Comparison of ENCODE assay signal across 22 cellular contexts in the genomic region with DNA sequence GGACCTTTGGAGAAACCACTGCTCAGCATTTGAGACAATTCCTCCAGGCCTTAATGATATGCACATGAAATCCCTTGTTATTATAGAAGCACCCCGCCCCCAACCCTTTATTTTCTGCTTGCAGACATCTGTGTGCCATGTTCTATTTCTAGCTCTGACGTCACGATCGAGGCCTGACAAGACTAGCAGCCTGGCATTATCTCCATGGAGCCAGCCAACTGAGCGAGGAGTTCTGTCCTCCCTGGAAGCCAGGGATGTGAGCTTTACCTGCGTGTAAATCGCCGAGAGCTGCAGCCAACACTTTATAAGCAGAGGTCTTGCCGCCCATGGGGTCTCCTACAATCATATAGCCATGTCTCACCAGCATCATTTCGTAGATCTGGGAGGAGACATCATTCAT.
DNase-seq lines count a peak whose midpoint lies in the region; ATAC-seq and TF ChIP-seq lines count a peak whose summit lies in the region.
"Had no signal": no experiment of that assay in that cellular context is flagged by ENCODE, and none has a peak within 500 bp of the region (broad histone marks: within the 10 kb centered on the region; RNA-seq: fewer than 3 reads in every experiment).

No MANE protein-coding gene starts in this region.

- no peaks in the 10 kb centered on the region for H3K27me3 ChIP-seq in neural progenitor cell
- no peaks in the 10 kb centered on the region for H3K27me3 ChIP-seq in brain microvascular endothelial cell (replicated peaks)
- H3K27me3 ChIP-seq: Peyer's patch had no signal

- no peak overlapping the region for H3K4me2 ChIP-seq in neural progenitor cell
- H3K4me2 ChIP-seq: KMS-11 had no signal

- H3K27me3 Mint-ChIP-seq in neural progenitor cell (ENCODE audit: insufficient read depth, low read depth), result peaks cover 6% of the 10 kb centered on the region

- peak overlapping the region; percentile 19 for H3K27ac Mint-ChIP-seq in neural progenitor cell
- H3K27ac Mint-ChIP-seq: activated CD8-positive, alpha-beta memory T cell treated with anti-CD3 and anti-CD28 coated beads, Interleukin-2, amount 10 ng/mL, durations not matched to agents 7 days and 5 days; activated T-helper 2 cell treated with anti-CD3 and anti-CD28 coated beads, Interferon-gamma antibody, Interleukin-2, Interleukin-4, amounts not matched to agents 10 μg/mL and 5 μg/mL and 100 μg/mL, durations not matched to agents 14 hours and 24 hours and 36 hours; CD4-positive, CD25-positive, alpha-beta regulatory T cell; dendritic cell treated with granulocyte-macrophage colony-stimulating factor and Interleukin-4, amounts not matched to agents 40 ng/mL and 50 ng/mL, for 4 days; stimulated activated naive B cell treated with anti-CD40 and anti-IgM and Interleukin-4, amounts not matched to agents 10 μg/mL and 1 μg/mL and 100 μg/mL, for 72 hours had no signal

- peaks cover 4% of the 10 kb centered on the region for H3K4me1 Mint-ChIP-seq in neural progenitor cell
- H3K4me1 Mint-ChIP-seq: activated CD8-positive, alpha-beta memory T cell treated with anti-CD3 and anti-CD28 coated beads, Interleukin-2, amount 10 ng/mL, durations not matched to agents 7 days and 5 days; CD4-positive, CD25-positive, alpha-beta regulatory T cell; stimulated activated naive B cell treated with anti-CD40 and anti-IgM and Interleukin-4, amounts not matched to agents 10 μg/mL and 1 μg/mL and 100 μg/mL, for 72 hours had no signal

- TF ChIP-seq CTCF in neural progenitor cell (IDR thresholded peaks at IDR 0.05), result no peak
- no peak for TF ChIP-seq CTCF in brain microvascular endothelial cell (IDR thresholded peaks at IDR 0.05; ENCODE audit: low read depth, low read length, missing control alignments)

- no peak overlapping the region for H3K9ac ChIP-seq in neural progenitor cell
- H3K9ac ChIP-seq: KMS-11 had no signal

- no peak overlapping the region for H3K27ac ChIP-seq in neural progenitor cell
- H3K27ac ChIP-seq in brain microvascular endothelial cell, result no peak overlapping the region
- H3K27ac ChIP-seq: foreskin keratinocyte, KMS-11, Peyer's patch had no signal

- H3K4me1 ChIP-seq in neural progenitor cell, result no peaks in the 10 kb centered on the region
- H3K4me1 ChIP-seq: foreskin keratinocyte, Peyer's patch had no signal

- no peaks in the 10 kb centered on the region for H3K9me3 Mint-ChIP-seq in neural progenitor cell
- H3K9me3 Mint-ChIP-seq: activated T-helper 2 cell treated with anti-CD3 and anti-CD28 coated beads, Interferon-gamma antibody, Interleukin-2, Interleukin-4, amounts not matched to agents 10 μg/mL and 5 μg/mL and 100 μg/mL, durations not matched to agents 14 hours and 24 hours and 36 hours; dendritic cell treated with granulocyte-macrophage colony-stimulating factor and Interleukin-4, amounts not matched to agents 40 ng/mL and 50 ng/mL, for 4 days; stimulated activated naive B cell treated with anti-CD40 and anti-IgM and Interleukin-4, amounts not matched to agents 10 μg/mL and 1 μg/mL and 100 μg/mL, for 72 hours had no signal

- in situ Hi-C loops in brain microvascular endothelial cell (cut with HindIII; ENCODE audit: low pct_ligation_motif_present, low sequenced_read_pairs), result no loop called here

- no peaks in the 10 kb centered on the region for H4K20me1 ChIP-seq in neural progenitor cell (ENCODE audit: low read depth)

- H3K4me3 ChIP-seq in neural progenitor cell, result no peak overlapping the region
- H3K4me3 ChIP-seq in brain microvascular endothelial cell (ENCODE audit: low read depth, low read length), result no peak overlapping the region
- H3K4me3 ChIP-seq: Peyer's patch had no signal

- no peaks in the 10 kb centered on the region for H3K79me2 ChIP-seq in neural progenitor cell (ENCODE audit: low read depth)

- no peaks in the 10 kb centered on the region for H3K36me3 Mint-ChIP-seq in neural progenitor cell
- H3K36me3 Mint-ChIP-seq: activated CD8-positive, alpha-beta memory T cell treated with anti-CD3 and anti-CD28 coated beads, Interleukin-2, amount 10 ng/mL, durations not matched to agents 7 days and 5 days; CD4-positive, CD25-positive, alpha-beta regulatory T cell; stimulated activated naive B cell treated with anti-CD40 and anti-IgM and Interleukin-4, amounts not matched to agents 10 μg/mL and 1 μg/mL and 100 μg/mL, for 72 hours had no signal

- no peaks in the 10 kb centered on the region for H3K9me3 ChIP-seq in neural progenitor cell (ENCODE audit: low read depth)
- H3K9me3 ChIP-seq: Peyer's patch had no signal

- H3K36me3 ChIP-seq in neural progenitor cell, result no peaks in the 10 kb centered on the region
- H3K36me3 ChIP-seq in brain microvascular endothelial cell (replicated peaks), result no peaks in the 10 kb centered on the region
- H3K36me3 ChIP-seq: Peyer's patch had no signal

- DNase-seq in NCI-H82 (lab: John Stamatoyannopoulos, UW) (peak; percentile 35), NCI-H82 treated with DMSO at 0.1 percent for 48 hours (lab: John Stamatoyannopoulos, UW; ENCODE audit: unreplicated experiment) (no peak), NCI-H2227 treated with DMSO at 0.1 percent for 48 hours (lab: John Stamatoyannopoulos, UW) (peak; percentile 92), fibroblast of peridontal ligament (ENCODE audit: extremely low read depth) (peak; percentile 29), neural progenitor cell (ENCODE audit: low spot score) (no peak), brain microvascular endothelial cell (no peak), SKM-1 (lab: John Stamatoyannopoulos, UW; ENCODE audit: unreplicated experiment) (no peak)
- DNase-seq: ACHN; activated CD4-positive, alpha-beta T cell treated with anti-CD3 and anti-CD28 coated beads for 48 hours; activated CD8-positive, alpha-beta memory T cell treated with anti-CD3 and anti-CD28 coated beads, Interleukin-2, amount 10 ng/mL, durations not matched to agents 7 days and 5 days; CD4-positive, CD25-positive, alpha-beta regulatory T cell; DND-41; mesendoderm; NCI-H1092 treated with DMSO at 0.1 percent for 48 hours; Peyer's patch; stimulated activated naive B cell treated with anti-CD40 and anti-IgM and Interleukin-4, amounts not matched to agents 10 μg/mL and 1 μg/mL and 100 μg/mL, for 72 hours; SW 1271 had no signal

- no peak for ATAC-seq in HG02588 (IDR thresholded peaks at IDR 0.05; ENCODE audit: unreplicated experiment)
- ATAC-seq: activated CD8-positive, alpha-beta memory T cell treated with anti-CD3 and anti-CD28 coated beads, Interleukin-2, amount 10 ng/mL, durations not matched to agents 7 days and 5 days; foreskin keratinocyte; stimulated activated naive B cell treated with anti-CD40 and anti-IgM and Interleukin-4, amounts not matched to agents 10 μg/mL and 1 μg/mL and 100 μg/mL, for 72 hours had no signal

- H3F3A ChIP-seq in neural progenitor cell (ENCODE audit: low read depth), result no peaks in the 10 kb centered on the region

- no peak overlapping the region for H2AFZ ChIP-seq in neural progenitor cell (replicated peaks)

- H3K4me3 Mint-ChIP-seq in neural progenitor cell, result no peak overlapping the region
- H3K4me3 Mint-ChIP-seq: activated CD8-positive, alpha-beta memory T cell treated with anti-CD3 and anti-CD28 coated beads, Interleukin-2, amount 10 ng/mL, durations not matched to agents 7 days and 5 days; CD4-positive, CD25-positive, alpha-beta regulatory T cell; dendritic cell treated with granulocyte-macrophage colony-stimulating factor and Interleukin-4, amounts not matched to agents 40 ng/mL and 50 ng/mL, for 4 days; stimulated activated naive B cell treated with anti-CD40 and anti-IgM and Interleukin-4, amounts not matched to agents 10 μg/mL and 1 μg/mL and 100 μg/mL, for 72 hours had no signal

Comparison
In these comparisons a context has a peak if more than half of its experiments do, and no peak if none do; other contexts are left out.
1. DNase-seq: peak in NCI-H82 (single experiment), NCI-H2227 treated with DMSO at 0.1 percent for 48 hours (single experiment) and fibroblast of peridontal ligament (single experiment); none in NCI-H82 treated with DMSO at 0.1 percent for 48 hours (single experiment), neural progenitor cell (single experiment), brain microvascular endothelial cell (single experiment) and SKM-1 (single experiment).